Comparison of ENCODE assay signal across 11 cellular contexts in genomic region chr3:161770532-161771386, GRCh38.
DNase-seq lines count a peak whose midpoint lies in the region; ATAC-seq, FAIRE-seq and TF ChIP-seq lines count a peak whose summit lies in the region.
"Had no signal": no experiment of that assay in that cellular context is flagged by ENCODE, and none has a peak within 500 bp of the region (broad histone marks: within the 10 kb centered on the region; RNA-seq: fewer than 3 reads in every experiment).

No MANE protein-coding gene starts in this region.

- CTCF ChIA-PET in GM12878 (lab: Yijun Ruan, JAX) (interaction anchor here (1.3 to 1.4 kb wide), 2 partner anchors 11 to 79 kb away, joined by 3 to 4 read pairs; no protein-coding TSS in a partner anchor), WTC11 (lab: Charles Lee) (no interaction called here)

- H3K4me1 ChIP-seq in GM12878 (ENCODE audit: control insufficient read depth, insufficient read depth, low read length) = peaks cover 6% of the 10 kb centered on the region
- H3K4me1 ChIP-seq in thyroid gland = no peaks in the 10 kb centered on the region
- H3K4me1 ChIP-seq: SJSA1 had no signal

- H4K20me1 ChIP-seq in GM12878 (ENCODE audit: control insufficient read depth, insufficient read depth) = no peaks in the 10 kb centered on the region

- 19% methylated on average over 3 of the region's 3 CpGs for WGBS in GM12878 (ENCODE audit: insufficient coverage, insufficient replicate concordance, low lambda C conversion rate, missing lambda C conversion rate)
- WGBS in thyroid gland, 2 donors = 54 to 63% methylated on average over 3 of the region's 3 CpGs

- H3K4me3 ChIP-seq in GM12878 (no peak overlapping the region), thyroid gland (replicated peaks in 1 of 3) (no peak overlapping the region)
- H3K4me3 ChIP-seq: SJSA1 had no signal

- no peaks in the 10 kb centered on the region for H3K9me3 Mint-ChIP-seq in type B pancreatic cell
- H3K9me3 Mint-ChIP-seq in WTC11 = no peaks in the 10 kb centered on the region

- BruUV-seq in GM12878 (replicated peaks; lab: Mats Ljungman, UMichigan) = TSS peak; percentile 91

- TF ChIP-seq RAD21 in GM12878 (IDR thresholded peaks at IDR 0.05; ENCODE audit: insufficient read depth, low read depth, low read length) = no peak

- H3K36me3 Mint-ChIP-seq in type B pancreatic cell (no peaks in the 10 kb centered on the region), WTC11 (no peaks in the 10 kb centered on the region)

- H3K27ac ChIP-seq in GM12878 (ENCODE audit: control insufficient read depth, insufficient read depth) = peak overlapping the region; percentile 46
- H3K27ac ChIP-seq in thyroid gland = no peak overlapping the region
- H3K27ac ChIP-seq: SJSA1 had no signal

- H3K27ac Mint-ChIP-seq in type B pancreatic cell (no peak overlapping the region), WTC11 (no peak overlapping the region)

- H3K4me1 Mint-ChIP-seq in type B pancreatic cell (ENCODE audit: unreplicated experiment) (no peaks in the 10 kb centered on the region), WTC11 (peaks cover 11% of the 10 kb centered on the region)

- TF ChIP-seq EP300 in GM12878 (IDR thresholded peaks at IDR 0.05; ENCODE audit: borderline replicate concordance in 1 of 2, control insufficient read depth in 1 of 2, low read depth in 2 of 2, low read length in 2 of 2) = peak; percentile 92 to 93

- H3K4me2 ChIP-seq in GM12878 (ENCODE audit: control insufficient read depth, insufficient read depth) = 0 out of 2 replicates have a peak overlapping the region, but pooled peaks have one; percentile 13

- no peak overlapping the region for H3K9ac ChIP-seq in GM12878 (ENCODE audit: control insufficient read depth, insufficient read depth, low read length)

- peak; percentile 4 for DNase-seq in GM13976 (ENCODE audit: low spot score)
- DNase-seq in GM12878 (ENCODE audit: low read depth, low spot score) = peak; percentile 69
- DNase-seq in type B pancreatic cell (ENCODE audit: extremely low spot score, unreplicated experiment) = no peak
- DNase-seq in WTC11 (ENCODE audit: low spot score) = no peak
- no peak for DNase-seq in NCI-H146 treated with DMSO at 0.1 percent for 48 hours (lab: John Stamatoyannopoulos, UW; ENCODE audit: unreplicated experiment)
- DNase-seq in thyroid gland = no peak
- DNase-seq: caudate nucleus, midbrain had no signal

- SMC1A ChIA-PET in GM12878 (lab: Charles Lee; ENCODE audit: uncharacterized antibody, unreplicated experiment) = interaction anchor here (0.6 to 5.5 kb wide), 5 partner anchors 10 to 286 kb away, joined by 3 to 36 read pairs (median 4); no protein-coding TSS in a partner anchor

- TF ChIP-seq POLR2A in GM12878 (IDR thresholded peaks at IDR 0.05; ENCODE audit: low read depth, low read length) (no peak), thyroid gland (IDR thresholded peaks at IDR 0.05) (no peak)

- H3K27me3 Mint-ChIP-seq in type B pancreatic cell (no peaks in the 10 kb centered on the region), WTC11 (ENCODE audit: low read depth) (no peaks in the 10 kb centered on the region)

- peaks cover 3% of the 10 kb centered on the region; the same call in 2 of the 3 replicates for H3K9me3 ChIP-seq in GM12878 (replicated peaks; ENCODE audit: control insufficient read depth, insufficient read depth, low read length)
- no peaks in the 10 kb centered on the region for H3K9me3 ChIP-seq in thyroid gland
- H3K9me3 ChIP-seq: SJSA1 had no signal

- in situ Hi-C loops in GM13976 (cut with MboI; ENCODE audit: low sequenced_read_pairs, unreplicated experiment) = no loop called here
- in situ Hi-C loops in GM12878 (cut with MboI) = no loop called here

- no peak for FAIRE-seq in GM12878 (lab: Jason Lieb, UNC)

- intact Hi-C loops in GM12878 (cut with micrococcal nuclease; ENCODE audit: unreplicated experiment) (no loop called here), thyroid gland (cut with DNase I) (no loop called here)

- no peak overlapping the region for H3K4me3 Mint-ChIP-seq in type B pancreatic cell
- no peak overlapping the region for H3K4me3 Mint-ChIP-seq in WTC11

- no peak for TF ChIP-seq CTCF in GM13976 (IDR thresholded peaks at IDR 0.05; ENCODE audit: borderline replicate concordance, control extremely low read depth, extremely low read depth, insufficient read depth, missing control alignments)
- no peak for TF ChIP-seq CTCF in GM12878 (IDR thresholded peaks at IDR 0.05 in 2 of 3, conservative IDR thresholded peaks at IDR 0.05 in 1 of 3; ENCODE audit: control insufficient read depth in 2 of 3, extremely low read depth in 1 of 3, insufficient read depth in 1 of 3, low read depth in 3 of 3, low read length in 3 of 3)
- TF ChIP-seq CTCF in type B pancreatic cell (conservative IDR thresholded peaks at IDR 0.05) = no peak
- TF ChIP-seq CTCF in WTC11 (IDR thresholded peaks at IDR 0.05) = no peak
- TF ChIP-seq CTCF in thyroid gland (IDR thresholded peaks at IDR 0.05) = no peak

- ATAC-seq in GM21360 (IDR thresholded peaks at IDR 0.05; ENCODE audit: unreplicated experiment) = peak; percentile 89
- ATAC-seq in HG03280 (IDR thresholded peaks at IDR 0.05; ENCODE audit: unreplicated experiment) = peak; percentile 67
- peak; percentile 91 for ATAC-seq in GM12878
- no peak for ATAC-seq in WTC11

- POLR2A ChIA-PET in GM12878 (lab: Charles Lee) (interaction anchor here (3.1 kb wide), 1 partner anchor 11 kb away, joined by 10 read pairs; no protein-coding TSS in a partner anchor), WTC11 (lab: Charles Lee) (no interaction called here)

- H3K36me3 ChIP-seq in GM12878 (ENCODE audit: control insufficient read depth in 2 of 2, insufficient read depth in 2 of 2, low read length in 1 of 2) = no peaks in the 10 kb centered on the region
- no peaks in the 10 kb centered on the region for H3K36me3 ChIP-seq in thyroid gland
- H3K36me3 ChIP-seq: SJSA1 had no signal

- H3K79me2 ChIP-seq in GM12878 (ENCODE audit: control insufficient read depth, insufficient read depth, low read length) = no peaks in the 10 kb centered on the region

- H3K27me3 ChIP-seq in GM12878 (replicated peaks in 1 of 2; ENCODE audit: control insufficient read depth in 2 of 2, insufficient read depth in 2 of 2, low read length in 1 of 2) (no peaks in the 10 kb centered on the region), thyroid gland (no peaks in the 10 kb centered on the region)
- H3K27me3 ChIP-seq: SJSA1 had no signal

- RAD21 ChIA-PET in GM12878 (lab: Charles Lee; ENCODE audit: unreplicated experiment) = interaction anchor here (1.0 to 2.6 kb wide), 4 partner anchors 11 to 200 kb away, joined by 3 to 10 read pairs (median 4); no protein-coding TSS in a partner anchor

- peak overlapping the region; percentile 29; the same call in 1 of the 2 replicates for H2AFZ ChIP-seq in GM12878 (ENCODE audit: control insufficient read depth, low read depth, low read length)

TF ChIP-seq in GM12878, 131 proteins besides CTCF, POLR2A, EP300 and RAD21 (continues in another document):
- TF ChIP-seq FOXK2 (IDR thresholded peaks at IDR 0.05) = no peak
- peak; percentile 45; the same call in 1 of the 2 replicates for TF ChIP-seq NBN (IDR thresholded peaks at IDR 0.05)
- TF ChIP-seq IKZF2 (IDR thresholded peaks at IDR 0.05) = peak; percentile 95
- peak; percentile 69 for TF ChIP-seq EED (IDR thresholded peaks at IDR 0.05; ENCODE audit: low read depth)
- TF ChIP-seq BMI1 (IDR thresholded peaks at IDR 0.05; ENCODE audit: borderline replicate concordance) = peak; percentile 44; the same call in 1 of the 2 replicates
- peak; percentile 95 for TF ChIP-seq RUNX3 (IDR thresholded peaks at IDR 0.05; ENCODE audit: low read length)
- TF ChIP-seq E2F4 (IDR thresholded peaks at IDR 0.05; ENCODE audit: low read depth, low read length) = no peak
- no peak for TF ChIP-seq SMARCA5 (IDR thresholded peaks at IDR 0.05)
- TF ChIP-seq KDM1A (IDR thresholded peaks at IDR 0.05; ENCODE audit: borderline replicate concordance) = no peak
- peak; percentile 57; the same call in 1 of the 2 replicates for TF ChIP-seq TBL1XR1 (IDR thresholded peaks at IDR 0.05; ENCODE audit: low read depth, low read length)
- TF ChIP-seq ZSCAN29 (IDR thresholded peaks at IDR 0.05) = no peak
- TF ChIP-seq PAX8 (IDR thresholded peaks at IDR 0.05) = no peak
- TF ChIP-seq GATAD2B (conservative IDR thresholded peaks at IDR 0.05; ENCODE audit: low read depth) = no peak

TF ChIP-seq in WTC11, 78 proteins besides CTCF, POLR2A, EP300 and RAD21 (continues in another document):
- no peak for TF ChIP-seq RELA (CRISPR knock-in tag; IDR thresholded peaks at IDR 0.05; ENCODE audit: borderline replicate concordance)
- TF ChIP-seq CDX4 (CRISPR knock-in tag; IDR thresholded peaks at IDR 0.05; ENCODE audit: borderline replicate concordance) = no peak
- no peak for TF ChIP-seq ZBTB21 (CRISPR knock-in tag; IDR thresholded peaks at IDR 0.05; ENCODE audit: borderline replicate concordance)
- no peak for TF ChIP-seq ZNF396 (CRISPR knock-in tag; IDR thresholded peaks at IDR 0.05; ENCODE audit: borderline replicate concordance)

Comparison
In these comparisons a context has a peak if more than half of its experiments do, and no peak if none do; other contexts are left out.
1. DNase-seq: peak in GM13976 (single experiment) and GM12878 (single experiment); none in type B pancreatic cell (single experiment), WTC11 (single experiment), NCI-H146 treated with DMSO at 0.1 percent for 48 hours (single experiment) and thyroid gland (0 of 2).